ENCODE assay signal across 1 cellular context in genomic region chr13:93201992-93202558, GRCh38.
TF ChIP-seq lines count a peak whose summit lies in the region.

No MANE protein-coding gene starts in this region.

TF ChIP-seq in HepG2, 621 proteins besides CTCF, POLR2A, EP300 and RAD21 (continued from another document and continues in another):
- TF ChIP-seq TRAFD1 (CRISPR knock-in tag; IDR thresholded peaks at IDR 0.05; ENCODE audit: borderline replicate concordance) (no peak), PHF8 (CRISPR knock-in tag; IDR thresholded peaks at IDR 0.05) (no peak), FOXM1 (CRISPR knock-in tag; IDR thresholded peaks at IDR 0.05) (no peak), ZNF563 (CRISPR knock-in tag; IDR thresholded peaks at IDR 0.05) (no peak), ATF7-NPFF (CRISPR knock-in tag; IDR thresholded peaks at IDR 0.05; ENCODE audit: low read depth) (no peak), KLF12 (CRISPR knock-in tag; IDR thresholded peaks at IDR 0.05; ENCODE audit: borderline replicate concordance) (no peak), SMAD3 (CRISPR knock-in tag; IDR thresholded peaks at IDR 0.05) (no peak), HOXA3 (CRISPR knock-in tag; IDR thresholded peaks at IDR 0.05) (peak; percentile 42; the same call in 1 of the 2 replicates), PPARG (CRISPR knock-in tag; conservative IDR thresholded peaks at IDR 0.05) (peak; percentile 90), PLRG1 (conservative IDR thresholded peaks at IDR 0.05) (no peak), ZFP36L1 (CRISPR knock-in tag; IDR thresholded peaks at IDR 0.05) (no peak), GABPB1 (CRISPR knock-in tag; IDR thresholded peaks at IDR 0.05) (no peak), ZNF619 (CRISPR knock-in tag; IDR thresholded peaks at IDR 0.05) (no peak), SIX4 (CRISPR knock-in tag; IDR thresholded peaks at IDR 0.05) (no peak), ZNF672 (CRISPR knock-in tag; IDR thresholded peaks at IDR 0.05) (no peak), SRSF9 (IDR thresholded peaks at IDR 0.05; ENCODE audit: borderline replicate concordance, insufficient read depth, low read depth, low read length, poor library complexity, severe bottlenecking) (no peak), SYNCRIP (IDR thresholded peaks at IDR 0.05; ENCODE audit: insufficient read depth, low read depth, low read length) (no peak), FLYWCH1 (CRISPR knock-in tag; IDR thresholded peaks at IDR 0.05) (no peak), LCORL (IDR thresholded peaks at IDR 0.05) (no peak), LCORL (CRISPR knock-in tag; IDR thresholded peaks at IDR 0.05) (peak; percentile 68; the same call in 1 of the 2 replicates), NPAS2 (CRISPR knock-in tag; IDR thresholded peaks at IDR 0.05; ENCODE audit: borderline replicate concordance) (no peak), NFAT5 (CRISPR knock-in tag; IDR thresholded peaks at IDR 0.05) (no peak), HOXD1 (CRISPR knock-in tag; IDR thresholded peaks at IDR 0.05) (peak; percentile 87), NFKB2 (CRISPR knock-in tag; IDR thresholded peaks at IDR 0.05; ENCODE audit: borderline replicate concordance) (no peak), ZNF296 (CRISPR knock-in tag; conservative IDR thresholded peaks at IDR 0.05) (no peak), ZNF530 (CRISPR knock-in tag; IDR thresholded peaks at IDR 0.05; ENCODE audit: low read depth) (no peak), SP2 (CRISPR knock-in tag; IDR thresholded peaks at IDR 0.05) (no peak), ZNF674 (CRISPR knock-in tag; IDR thresholded peaks at IDR 0.05; ENCODE audit: low read depth) (no peak), RNF2 (conservative IDR thresholded peaks at IDR 0.05; ENCODE audit: low read depth) (no peak), HNRNPL (IDR thresholded peaks at IDR 0.05; ENCODE audit: low read depth, low read length) (no peak), ZNF12 (CRISPR knock-in tag; IDR thresholded peaks at IDR 0.05) (peak; percentile 37; the same call in 1 of the 2 replicates), BORCS8-MEF2B (CRISPR knock-in tag; IDR thresholded peaks at IDR 0.05) (no peak), TBL1XR1 (IDR thresholded peaks at IDR 0.05; ENCODE audit: borderline replicate concordance, low read length, partially characterized antibody) (no peak), RXRB (CRISPR knock-in tag; IDR thresholded peaks at IDR 0.05; ENCODE audit: borderline replicate concordance) (peak; percentile 90), ZNF207 (IDR thresholded peaks at IDR 0.05; ENCODE audit: borderline replicate concordance) (no peak), THYN1 (CRISPR knock-in tag; IDR thresholded peaks at IDR 0.05; ENCODE audit: borderline replicate concordance, low read depth) (no peak), RARA (CRISPR knock-in tag; IDR thresholded peaks at IDR 0.05) (peak; percentile 96), ZFP82 (CRISPR knock-in tag; IDR thresholded peaks at IDR 0.05; ENCODE audit: borderline replicate concordance) (no peak), FOSL1 (CRISPR knock-in tag; IDR thresholded peaks at IDR 0.05; ENCODE audit: borderline replicate concordance) (no peak), MXD4 (CRISPR knock-in tag; IDR thresholded peaks at IDR 0.05) (no peak), MYNN (CRISPR knock-in tag; IDR thresholded peaks at IDR 0.05; ENCODE audit: low read depth) (no peak), ZNF33A (CRISPR knock-in tag; IDR thresholded peaks at IDR 0.05; ENCODE audit: borderline replicate concordance) (no peak), ZNF720 (CRISPR knock-in tag; IDR thresholded peaks at IDR 0.05) (no peak), HIC2 (CRISPR knock-in tag; IDR thresholded peaks at IDR 0.05; ENCODE audit: low read depth) (no peak), KAT7 (CRISPR knock-in tag; IDR thresholded peaks at IDR 0.05; ENCODE audit: borderline replicate concordance) (no peak), ZNF18 (CRISPR knock-in tag; IDR thresholded peaks at IDR 0.05; ENCODE audit: insufficient replicate concordance) (no peak), ZNF777 (CRISPR knock-in tag; IDR thresholded peaks at IDR 0.05) (no peak), ZNF710 (CRISPR knock-in tag; IDR thresholded peaks at IDR 0.05; ENCODE audit: borderline replicate concordance) (peak; percentile 54; the same call in 1 of the 2 replicates)
- TF ChIP-seq, protein P1, sequence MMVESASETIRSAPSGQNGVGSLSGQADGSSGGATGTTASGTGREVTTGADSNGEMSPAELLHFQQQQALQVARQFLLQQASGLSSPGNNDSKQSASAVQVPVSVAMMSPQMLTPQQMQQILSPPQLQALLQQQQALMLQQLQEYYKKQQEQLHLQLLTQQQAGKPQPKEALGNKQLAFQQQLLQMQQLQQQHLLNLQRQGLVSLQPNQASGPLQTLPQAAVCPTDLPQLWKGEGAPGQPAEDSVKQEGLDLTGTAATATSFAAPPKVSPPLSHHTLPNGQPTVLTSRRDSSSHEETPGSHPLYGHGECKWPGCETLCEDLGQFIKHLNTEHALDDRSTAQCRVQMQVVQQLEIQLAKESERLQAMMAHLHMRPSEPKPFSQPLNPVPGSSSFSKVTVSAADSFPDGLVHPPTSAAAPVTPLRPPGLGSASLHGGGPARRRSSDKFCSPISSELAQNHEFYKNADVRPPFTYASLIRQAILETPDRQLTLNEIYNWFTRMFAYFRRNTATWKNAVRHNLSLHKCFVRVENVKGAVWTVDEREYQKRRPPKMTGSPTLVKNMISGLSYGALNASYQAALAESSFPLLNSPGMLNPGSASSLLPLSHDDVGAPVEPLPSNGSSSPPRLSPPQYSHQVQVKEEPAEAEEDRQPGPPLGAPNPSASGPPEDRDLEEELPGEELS (CRISPR knock-in tag; IDR thresholded peaks at IDR 0.05) = peak; percentile 95
- TF ChIP-seq, protein P2, sequence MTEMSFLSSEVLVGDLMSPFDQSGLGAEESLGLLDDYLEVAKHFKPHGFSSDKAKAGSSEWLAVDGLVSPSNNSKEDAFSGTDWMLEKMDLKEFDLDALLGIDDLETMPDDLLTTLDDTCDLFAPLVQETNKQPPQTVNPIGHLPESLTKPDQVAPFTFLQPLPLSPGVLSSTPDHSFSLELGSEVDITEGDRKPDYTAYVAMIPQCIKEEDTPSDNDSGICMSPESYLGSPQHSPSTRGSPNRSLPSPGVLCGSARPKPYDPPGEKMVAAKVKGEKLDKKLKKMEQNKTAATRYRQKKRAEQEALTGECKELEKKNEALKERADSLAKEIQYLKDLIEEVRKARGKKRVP (CRISPR knock-in tag; IDR thresholded peaks at IDR 0.05) = no peak
- TF ChIP-seq, protein P3, sequence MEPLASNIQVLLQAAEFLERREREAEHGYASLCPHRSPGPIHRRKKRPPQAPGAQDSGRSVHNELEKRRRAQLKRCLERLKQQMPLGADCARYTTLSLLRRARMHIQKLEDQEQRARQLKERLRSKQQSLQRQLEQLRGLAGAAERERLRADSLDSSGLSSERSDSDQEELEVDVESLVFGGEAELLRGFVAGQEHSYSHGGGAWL (CRISPR knock-in tag; IDR thresholded peaks at IDR 0.05) = no peak
- TF ChIP-seq, protein P4, sequence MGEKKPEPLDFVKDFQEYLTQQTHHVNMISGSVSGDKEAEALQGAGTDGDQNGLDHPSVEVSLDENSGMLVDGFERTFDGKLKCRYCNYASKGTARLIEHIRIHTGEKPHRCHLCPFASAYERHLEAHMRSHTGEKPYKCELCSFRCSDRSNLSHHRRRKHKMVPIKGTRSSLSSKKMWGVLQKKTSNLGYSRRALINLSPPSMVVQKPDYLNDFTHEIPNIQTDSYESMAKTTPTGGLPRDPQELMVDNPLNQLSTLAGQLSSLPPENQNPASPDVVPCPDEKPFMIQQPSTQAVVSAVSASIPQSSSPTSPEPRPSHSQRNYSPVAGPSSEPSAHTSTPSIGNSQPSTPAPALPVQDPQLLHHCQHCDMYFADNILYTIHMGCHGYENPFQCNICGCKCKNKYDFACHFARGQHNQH (CRISPR knock-in tag; IDR thresholded peaks at IDR 0.05) = no peak
